ENCODE assay signal across 31 cellular contexts in the genomic region with DNA sequence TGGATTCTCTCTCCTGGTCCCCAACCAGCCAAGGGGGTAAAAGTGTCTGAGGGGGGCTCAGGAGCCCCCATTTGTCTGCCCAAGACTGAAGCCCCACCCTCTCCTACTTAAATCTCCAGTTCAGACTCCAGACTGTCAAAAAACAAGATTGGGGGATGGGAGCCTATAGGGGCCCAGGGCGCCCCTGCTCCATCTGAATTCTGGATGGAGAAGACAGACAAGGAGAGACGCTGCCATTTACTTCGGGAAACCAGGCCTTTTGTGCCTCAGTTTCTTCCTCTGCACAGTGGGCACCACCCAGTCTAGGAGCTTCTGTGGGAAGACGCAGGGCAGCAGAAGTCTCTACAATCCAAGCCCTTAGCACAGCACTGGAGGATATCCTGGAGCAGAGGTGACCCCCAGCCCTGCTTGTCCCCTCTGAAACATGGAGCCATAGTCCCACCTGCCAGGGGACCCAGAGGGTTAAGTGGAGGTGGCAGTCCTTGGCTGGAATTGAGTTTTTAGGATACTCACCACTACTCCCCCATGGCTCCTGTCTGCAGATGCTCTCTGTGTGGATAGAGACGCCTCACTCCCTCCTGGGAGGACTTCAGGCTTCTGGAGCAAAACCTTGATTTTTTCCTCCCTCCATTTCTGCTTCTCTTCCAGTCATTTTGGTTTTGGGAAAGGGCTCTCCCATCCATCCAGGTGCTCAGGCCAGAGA. TPM values are rescaled to one million over a fixed set of nuclear protein-coding genes. Genes with fewer than 3 reads are reported as not detected.
A peak's percentile ranks its signal among the peaks of the same experiment; 100 is the strongest.
DNase-seq lines count a peak whose midpoint lies in the region; ATAC-seq, FAIRE-seq and TF ChIP-seq lines count a peak whose summit lies in the region.
"Had no signal": no experiment of that assay in that cellular context is flagged by ENCODE, and none has a peak within 500 bp of the region (broad histone marks: within the 10 kb centered on the region; RNA-seq: fewer than 3 reads in every experiment).

No MANE protein-coding gene starts in this region.

- peaks cover 20% of the 10 kb centered on the region for H3K4me1 Mint-ChIP-seq in nephron
- peaks cover 9% of the 10 kb centered on the region for H3K4me1 Mint-ChIP-seq in activated CD8-positive, alpha-beta memory T cell treated with anti-CD3 and anti-CD28 coated beads, Interleukin-2, amount 10 ng/mL, durations not matched to agents 7 days and 5 days

- ATAC-seq in HCT116 (no peak), GM21576 (IDR thresholded peaks at IDR 0.05; ENCODE audit: unreplicated experiment) (no peak)
- ATAC-seq in activated CD8-positive, alpha-beta memory T cell treated with anti-CD3 and anti-CD28 coated beads, Interleukin-2, amount 10 ng/mL, durations not matched to agents 7 days and 5 days: no peak
- ATAC-seq: gastroesophageal sphincter; naive thymus-derived CD8-positive, alpha-beta T cell had no signal

- peak overlapping the region; percentile 99 for H3K4me2 ChIP-seq in HCT116 (ENCODE audit: low read length)
- H3K4me2 ChIP-seq: KMS-11 had no signal

- peak overlapping the region; percentile 53 to 65 for H3K4me3 ChIP-seq in HCT116 (replicated peaks in 1 of 2; ENCODE audit: low read depth in 1 of 2, low read length in 2 of 2)
- H3K4me3 ChIP-seq in coronary artery: peak overlapping the region; percentile 71
- H3K4me3 ChIP-seq: skin epidermis had no signal

- peak overlapping the region; percentile 46 to 69 (median 65) for H3K4me3 Mint-ChIP-seq in nephron
- no peak overlapping the region for H3K4me3 Mint-ChIP-seq in activated CD8-positive, alpha-beta memory T cell treated with anti-CD3 and anti-CD28 coated beads, Interleukin-2, amount 10 ng/mL, durations not matched to agents 7 days and 5 days
- H3K4me3 Mint-ChIP-seq: activated CD4-positive, alpha-beta T cell treated with anti-CD3 and anti-CD28 coated beads, Interleukin-2, amount 10 ng/mL, durations not matched to agents 24 days and 14 days; activated naive CD8-positive, alpha-beta T cell treated with anti-CD3 and anti-CD28 coated beads, Interleukin-2, amount 10 ng/mL, durations not matched to agents 7 days and 5 days; dendritic cell treated with granulocyte-macrophage colony-stimulating factor and Interleukin-4, amounts not matched to agents 40 ng/mL and 50 ng/mL, for 4 days had no signal

- TF ChIP-seq RAD21 in HCT116 (IDR thresholded peaks at IDR 0.05; ENCODE audit: low read depth): no peak

- H3K79me2 ChIP-seq in HCT116 (ENCODE audit: insufficient read depth, low read length): no peaks in the 10 kb centered on the region

- H2AFZ ChIP-seq in HCT116 (ENCODE audit: low read depth, low read length, poor library complexity, severe bottlenecking): no peak overlapping the region

- POLR2A ChIA-PET in HCT116 (lab: Charles Lee): no interaction called here

- H3K9me2 ChIP-seq in HCT116 (ENCODE audit: insufficient read depth): no peaks in the 10 kb centered on the region

- DNase-seq in 8988T (peak; percentile 48), HCT116 (ENCODE audit: low read depth, low spot score) (no peak), coronary artery (ENCODE audit: low spot score) (no peak), GM19239 (ENCODE audit: insufficient read length, low spot score) (no peak), kidney tubule cell (ENCODE audit: low spot score) (no peak)
- DNase-seq in activated CD8-positive, alpha-beta memory T cell treated with anti-CD3 and anti-CD28 coated beads, Interleukin-2, amount 10 ng/mL, durations not matched to agents 7 days and 5 days: no peak
- DNase-seq: activated naive CD8-positive, alpha-beta T cell treated with anti-CD3 and anti-CD28 coated beads, Interleukin-2, amount 10 ng/mL, durations not matched to agents 7 days and 5 days; DMS 273 treated with DMSO at 0.1 percent for 48 hours; erythroblast; kidney glomerular epithelial cell; mesenchymal stem cell; naive thymus-derived CD8-positive, alpha-beta T cell; NCI-H187; NCI-H226; NCI-H774; OCI-M1; Right ventricle myocardium superior; stimulated activated CD4-positive, alpha-beta T cell treated with anti-CD3 and anti-CD28 coated beads, Interleukin-2, amount 100 ng/mL, for 48 hours; T-helper 1 cell had no signal

- H4K20me1 ChIP-seq in HCT116 (ENCODE audit: insufficient read depth): no peaks in the 10 kb centered on the region

- no peaks in the 10 kb centered on the region for H3K36me3 ChIP-seq in HCT116 (ENCODE audit: control insufficient read depth in 1 of 2, insufficient read depth in 2 of 2, low read length in 2 of 2)
- H3K36me3 ChIP-seq: gastroesophageal sphincter had no signal

- no peak for FAIRE-seq in GM19239 (lab: Jason Lieb, UNC)
- FAIRE-seq: bronchial epithelial cell, G401.6, urothelium cell line had no signal

- BruUV-seq in HCT116 (replicated peaks; lab: Mats Ljungman, UMichigan): no TSS peak

- no peak for TF ChIP-seq POLR2A in HCT116 (IDR thresholded peaks at IDR 0.05; ENCODE audit: borderline replicate concordance, extremely low read depth, insufficient read depth, insufficient read length)

- no peak overlapping the region for H3K27ac ChIP-seq in HCT116 (ENCODE audit: low read depth, low read length)
- H3K27ac ChIP-seq in coronary artery: no peak overlapping the region
- H3K27ac ChIP-seq: gastroesophageal sphincter, KMS-11 had no signal

- RAD21 ChIA-PET in HCT116 (lab: Charles Lee; ENCODE audit: low non-redundant PET in 1 of 2, low total read pairs in 2 of 2, uncharacterized antibody in 2 of 2, unreplicated experiment in 2 of 2): no interaction called here

- H3K27ac Mint-ChIP-seq in nephron: no peak overlapping the region
- H3K27ac Mint-ChIP-seq in activated CD8-positive, alpha-beta memory T cell treated with anti-CD3 and anti-CD28 coated beads, Interleukin-2, amount 10 ng/mL, durations not matched to agents 7 days and 5 days: no peak overlapping the region
- H3K27ac Mint-ChIP-seq: activated CD4-positive, alpha-beta T cell treated with anti-CD3 and anti-CD28 coated beads, Interleukin-2, amount 10 ng/mL, durations not matched to agents 24 days and 14 days; activated naive CD8-positive, alpha-beta T cell treated with anti-CD3 and anti-CD28 coated beads, Interleukin-2, amount 10 ng/mL, durations not matched to agents 7 days and 5 days; activated T-helper 2 cell treated with anti-CD3 and anti-CD28 coated beads, Interferon-gamma antibody, Interleukin-2, Interleukin-4, amounts not matched to agents 10 μg/mL and 5 μg/mL and 100 μg/mL, durations not matched to agents 14 hours and 24 hours and 36 hours; CD14-positive monocyte; dendritic cell treated with granulocyte-macrophage colony-stimulating factor and Interleukin-4, amounts not matched to agents 40 ng/mL and 50 ng/mL, for 4 days; naive thymus-derived CD8-positive, alpha-beta T cell had no signal

- peaks cover 83% of the 10 kb centered on the region for H3K27me3 Mint-ChIP-seq in nephron (ENCODE audit: low read depth)
- H3K27me3 Mint-ChIP-seq in activated CD8-positive, alpha-beta memory T cell treated with anti-CD3 and anti-CD28 coated beads, Interleukin-2, amount 10 ng/mL, durations not matched to agents 7 days and 5 days: peaks cover 73% of the 10 kb centered on the region

- H3K4me1 ChIP-seq in HCT116 (ENCODE audit: control insufficient read depth in 1 of 2, insufficient read depth in 2 of 2, low read length in 2 of 2): peaks cover 25 to 50% of the 10 kb centered on the region in 2 experiments

- H3K9me3 Mint-ChIP-seq in nephron: no peaks in the 10 kb centered on the region
- H3K9me3 Mint-ChIP-seq in activated CD8-positive, alpha-beta memory T cell treated with anti-CD3 and anti-CD28 coated beads, Interleukin-2, amount 10 ng/mL, durations not matched to agents 7 days and 5 days (ENCODE audit: low read depth): no peaks in the 10 kb centered on the region
- H3K9me3 Mint-ChIP-seq: activated CD4-positive, alpha-beta T cell treated with anti-CD3 and anti-CD28 coated beads, Interleukin-2, amount 10 ng/mL, durations not matched to agents 24 days and 14 days; activated naive CD8-positive, alpha-beta T cell treated with anti-CD3 and anti-CD28 coated beads, Interleukin-2, amount 10 ng/mL, durations not matched to agents 7 days and 5 days; activated T-helper 2 cell treated with anti-CD3 and anti-CD28 coated beads, Interferon-gamma antibody, Interleukin-2, Interleukin-4, amounts not matched to agents 10 μg/mL and 5 μg/mL and 100 μg/mL, durations not matched to agents 14 hours and 24 hours and 36 hours; dendritic cell treated with granulocyte-macrophage colony-stimulating factor and Interleukin-4, amounts not matched to agents 40 ng/mL and 50 ng/mL, for 4 days; naive thymus-derived CD8-positive, alpha-beta T cell had no signal

- H3K36me3 Mint-ChIP-seq in nephron (ENCODE audit: low read depth): no peaks in the 10 kb centered on the region
- no peaks in the 10 kb centered on the region for H3K36me3 Mint-ChIP-seq in activated CD8-positive, alpha-beta memory T cell treated with anti-CD3 and anti-CD28 coated beads, Interleukin-2, amount 10 ng/mL, durations not matched to agents 7 days and 5 days
- H3K36me3 Mint-ChIP-seq: activated naive CD8-positive, alpha-beta T cell treated with anti-CD3 and anti-CD28 coated beads, Interleukin-2, amount 10 ng/mL, durations not matched to agents 7 days and 5 days had no signal

- CTCF ChIA-PET in HCT116 (lab: Charles Lee): no interaction called here
- CTCF ChIA-PET in activated CD8-positive, alpha-beta memory T cell treated with anti-CD3 and anti-CD28 coated beads, Interleukin-2, amount 10 ng/mL, durations not matched to agents 7 days and 5 days (lab: Charles Lee): no interaction called here

- no peak for TF ChIP-seq CTCF in HCT116 (IDR thresholded peaks at IDR 0.05 in 2 of 3, conservative IDR thresholded peaks at IDR 0.05 in 1 of 3; ENCODE audit: borderline replicate concordance in 1 of 3, insufficient read depth in 1 of 3, low read depth in 2 of 3, low read length in 2 of 3)
- no peak for TF ChIP-seq CTCF in coronary artery (IDR thresholded peaks at IDR 0.05)
- TF ChIP-seq CTCF in nephron (IDR thresholded peaks at IDR 0.05; ENCODE audit: unreplicated experiment in 3 of 3): no peak

- peaks cover 30% of the 10 kb centered on the region; the same call in 1 of the 2 replicates for H3K27me3 ChIP-seq in HCT116 (ENCODE audit: insufficient read depth, low read length)

- intact Hi-C loops in HCT116 (cut with micrococcal nuclease): no loop called here

- no peak overlapping the region for H3K9ac ChIP-seq in HCT116 (ENCODE audit: low read length)
- H3K9ac ChIP-seq: KMS-11 had no signal

- H3K9me3 ChIP-seq in HCT116 (ENCODE audit: control insufficient read depth in 1 of 2, insufficient read depth in 1 of 2, low read depth in 1 of 2, low read length in 2 of 2): no peaks in the 10 kb centered on the region
- H3K9me3 ChIP-seq: gastroesophageal sphincter had no signal

RNA-seq across cellular contexts. Expression of gene CRLF1, which starts 1.7 kb away (rescaled TPM):
- total RNA-seq in HCT116 (2021; ENCODE audit: unreplicated experiment): 43.0 TPM
- polyA plus RNA-seq in HCT116 (2012): 60.6 and 80.0 TPM in 2 replicates
- total RNA-seq in activated CD8-positive, alpha-beta memory T cell treated with anti-CD3 and anti-CD28 coated beads, Interleukin-2, amount 10 ng/mL, durations not matched to agents 7 days and 5 days: not detected
- total RNA-seq: activated CD4-positive, alpha-beta T cell treated with anti-CD3 and anti-CD28 coated beads, Interleukin-2, amount 10 ng/mL, durations not matched to agents 24 days and 14 days; activated naive CD8-positive, alpha-beta T cell treated with anti-CD3 and anti-CD28 coated beads, Interleukin-2, amount 10 ng/mL, durations not matched to agents 7 days and 5 days; activated T-helper 2 cell treated with anti-CD3 and anti-CD28 coated beads, Interferon-gamma antibody, Interleukin-2, Interleukin-4, amounts not matched to agents 10 μg/mL and 5 μg/mL and 100 μg/mL, durations not matched to agents 14 hours and 24 hours and 36 hours; naive thymus-derived CD8-positive, alpha-beta T cell had no signal

RNA-seq across cellular contexts. Expression of gene TMEM59L, which starts 4.4 kb away (rescaled TPM):
- 14.3 TPM for total RNA-seq in HCT116 (2021; ENCODE audit: unreplicated experiment)
- polyA plus RNA-seq in HCT116 (2012): 21.3 and 22.7 TPM in 2 replicates
- not detected for total RNA-seq in activated CD8-positive, alpha-beta memory T cell treated with anti-CD3 and anti-CD28 coated beads, Interleukin-2, amount 10 ng/mL, durations not matched to agents 7 days and 5 days
- total RNA-seq: activated CD4-positive, alpha-beta T cell treated with anti-CD3 and anti-CD28 coated beads, Interleukin-2, amount 10 ng/mL, durations not matched to agents 24 days and 14 days; activated T-helper 2 cell treated with anti-CD3 and anti-CD28 coated beads, Interferon-gamma antibody, Interleukin-2, Interleukin-4, amounts not matched to agents 10 μg/mL and 5 μg/mL and 100 μg/mL, durations not matched to agents 14 hours and 24 hours and 36 hours; naive thymus-derived CD8-positive, alpha-beta T cell had no signal
- polyA plus RNA-seq: CD14-positive monocyte had no signal

RNA-seq across cellular contexts. Expression of gene REX1BD, which starts 19.7 kb away (rescaled TPM):
- 97.1 TPM for total RNA-seq in HCT116 (2021; ENCODE audit: unreplicated experiment)
- 107 and 110 TPM in 2 replicates for polyA plus RNA-seq in HCT116 (2012)
- total RNA-seq in activated CD8-positive, alpha-beta memory T cell treated with anti-CD3 and anti-CD28 coated beads, Interleukin-2, amount 10 ng/mL, durations not matched to agents 7 days and 5 days: 100 to 1,000 TPM in 1 of 2 experiments, 10 to 100 TPM in 1; 88.9 to 102 TPM

RNA-seq across cellular contexts. Expression of gene KLHL26, which starts 28.6 kb away (rescaled TPM):
- total RNA-seq in HCT116 (2021; ENCODE audit: unreplicated experiment): 17.1 TPM
- 7.1 and 14.4 TPM in 2 replicates for polyA plus RNA-seq in HCT116 (2012)
- 10 to 100 TPM; 12.8 to 15.8 TPM for total RNA-seq in activated CD8-positive, alpha-beta memory T cell treated with anti-CD3 and anti-CD28 coated beads, Interleukin-2, amount 10 ng/mL, durations not matched to agents 7 days and 5 days

RNA-seq across cellular contexts. Expression of gene UBA52, which starts 36.6 kb away (rescaled TPM):
- total RNA-seq in HCT116 (2021; ENCODE audit: unreplicated experiment): 1,743 TPM
- 3,327 and 3,735 TPM in 2 replicates for polyA plus RNA-seq in HCT116 (2012)
- total RNA-seq in activated CD8-positive, alpha-beta memory T cell treated with anti-CD3 and anti-CD28 coated beads, Interleukin-2, amount 10 ng/mL, durations not matched to agents 7 days and 5 days: 1,000 to 10,000 TPM; 1,256 to 1,325 TPM

Comparison
In these comparisons a context has a peak if more than half of its experiments do, and no peak if none do; other contexts are left out.
1. RNA of gene CRLF1, which starts 1.7 kb away (total RNA-seq): 43.0 TPM in HCT116 (single experiment); not detected in activated CD8-positive, alpha-beta memory T cell treated with anti-CD3 and anti-CD28 coated beads, Interleukin-2, amount 10 ng/mL, durations not matched to agents 7 days and 5 days; every median in the first group is over 10 times any median in the second.
2. RNA of gene TMEM59L, which starts 4.4 kb away (total RNA-seq): 14.3 TPM in HCT116 (single experiment); not detected in activated CD8-positive, alpha-beta memory T cell treated with anti-CD3 and anti-CD28 coated beads, Interleukin-2, amount 10 ng/mL, durations not matched to agents 7 days and 5 days; every median in the first group is over 10 times any median in the second.